In genomic region chr9:137435980-137436760, GRCh38 we compare ENCODE assay signal across 11 cellular contexts. TPM values are rescaled to one million over a fixed set of nuclear protein-coding genes. Genes with fewer than 3 reads are reported as not detected.
DNase-seq lines count a peak whose midpoint lies in the region; ATAC-seq, FAIRE-seq and TF ChIP-seq lines count a peak whose summit lies in the region.
"Had no signal": no experiment of that assay in that cellular context is flagged by ENCODE, and none has a peak within 500 bp of the region (broad histone marks: within the 10 kb centered on the region; RNA-seq: fewer than 3 reads in every experiment).

No MANE protein-coding gene starts in this region.

- H3K9me3 ChIP-seq in psoas muscle (no peaks in the 10 kb centered on the region), esophagus squamous epithelium (no peaks in the 10 kb centered on the region)

- intact Hi-C loops in Calu3 (cut with micrococcal nuclease; ENCODE audit: unreplicated experiment) = no loop called here
- intact Hi-C loops in psoas muscle (cut with DNase I) = no loop called here
- intact Hi-C loops in esophagus squamous epithelium (cut with DNase I) = loop anchor here (10.0 kb wide), 1 partner anchor 141 kb away; no protein-coding TSS in a partner anchor

- H3K4me3 Mint-ChIP-seq in Calu3 (ENCODE audit: low read depth, unreplicated experiment) = peak overlapping the region; percentile 34
- no peak overlapping the region for H3K4me3 Mint-ChIP-seq in type B pancreatic cell
- H3K4me3 Mint-ChIP-seq: activated naive CD8-positive, alpha-beta T cell; natural killer cell had no signal

- peak; percentile 85 for FAIRE-seq in RCC 7860 (lab: Jason Lieb, UNC)

- H3K27ac ChIP-seq in psoas muscle (no peak overlapping the region), esophagus squamous epithelium (no peak overlapping the region)

- H3K27me3 ChIP-seq in psoas muscle (ENCODE audit: insufficient read depth in 3 of 3, low read length in 2 of 3) = peaks cover 0 to 23% (median 0%) of the 10 kb centered on the region in 3 donors
- peaks cover 0 to 58% (median 0%) of the 10 kb centered on the region in 4 donors for H3K27me3 ChIP-seq in esophagus squamous epithelium

- H3K27me3 Mint-ChIP-seq in Calu3 (ENCODE audit: unreplicated experiment) (no peaks in the 10 kb centered on the region), type B pancreatic cell (no peaks in the 10 kb centered on the region)
- H3K27me3 Mint-ChIP-seq: activated naive CD8-positive, alpha-beta T cell had no signal

- ATAC-seq in psoas muscle = peak; percentile 88 to 92 (median 90)
- no peak for ATAC-seq in HG02970 (IDR thresholded peaks at IDR 0.05; ENCODE audit: low FRiP score, unreplicated experiment)

- H3K27ac Mint-ChIP-seq in Calu3 (ENCODE audit: unreplicated experiment) (no peak overlapping the region), type B pancreatic cell (no peak overlapping the region)
- H3K27ac Mint-ChIP-seq: activated naive CD8-positive, alpha-beta T cell; natural killer cell had no signal

- no peak for TF ChIP-seq POLR2A in esophagus squamous epithelium (IDR thresholded peaks at IDR 0.05)

- 55 to 68% (median 56%) methylated on average over 34 to 42 of the region's 42 CpGs for WGBS in psoas muscle, 3 donors
- WGBS in esophagus squamous epithelium, 2 donors = 46 to 67% methylated on average over 3 to 6 of the region's 42 CpGs

- no peak overlapping the region for H3K4me3 ChIP-seq in psoas muscle
- peak overlapping the region in 1 of 4 donors; percentile 14 for H3K4me3 ChIP-seq in esophagus squamous epithelium

- peaks cover 10% of the 10 kb centered on the region for H3K36me3 Mint-ChIP-seq in Calu3 (ENCODE audit: insufficient read depth, unreplicated experiment)
- no peaks in the 10 kb centered on the region for H3K36me3 Mint-ChIP-seq in type B pancreatic cell
- H3K36me3 Mint-ChIP-seq: activated naive CD8-positive, alpha-beta T cell; natural killer cell had no signal

- TF ChIP-seq CTCF in Calu3 (IDR thresholded peaks at IDR 0.05; ENCODE audit: unreplicated experiment) = no peak
- TF ChIP-seq CTCF in psoas muscle (IDR thresholded peaks at IDR 0.05) = no peak
- TF ChIP-seq CTCF in esophagus squamous epithelium (IDR thresholded peaks at IDR 0.05) = no peak
- TF ChIP-seq CTCF in type B pancreatic cell (conservative IDR thresholded peaks at IDR 0.05) = no peak

- no TSS peak for BruUV-seq in Calu3 (replicated peaks; lab: Mats Ljungman, UMichigan)

- DNase-seq in Calu3 (peak; percentile 89), RCC 7860 (ENCODE audit: low spot score) (peak; percentile 87), fibroblast of peridontal ligament (ENCODE audit: extremely low read depth) (peak; percentile 66), psoas muscle (peak; percentile 80 to 86), esophagus squamous epithelium (lab: John Stamatoyannopoulos, UW) (no peak), type B pancreatic cell (ENCODE audit: extremely low spot score, unreplicated experiment) (no peak)
- DNase-seq in stimulated activated CD4-positive, alpha-beta T cell treated with anti-CD3 and anti-CD28 coated beads, Interleukin-15, amount 100 ng/mL, for 24 hours = no peak
- DNase-seq: natural killer cell, NCI-H1417 treated with DMSO at 0.1 percent for 48 hours had no signal

- no peaks in the 10 kb centered on the region for H3K9me3 Mint-ChIP-seq in Calu3 (ENCODE audit: low read depth, unreplicated experiment)
- no peaks in the 10 kb centered on the region for H3K9me3 Mint-ChIP-seq in type B pancreatic cell
- H3K9me3 Mint-ChIP-seq: natural killer cell had no signal

- CTCF ChIA-PET in Calu3 (lab: Charles Lee) = no interaction called here

- H3K36me3 ChIP-seq in psoas muscle (ENCODE audit: insufficient read depth in 1 of 2, low read depth in 1 of 2) (no peaks in the 10 kb centered on the region), esophagus squamous epithelium (no peaks in the 10 kb centered on the region)

- peaks cover 5% of the 10 kb centered on the region for H3K4me1 ChIP-seq in psoas muscle
- peaks cover 6 to 27% (median 8%) of the 10 kb centered on the region in 3 donors for H3K4me1 ChIP-seq in esophagus squamous epithelium

- H3K4me1 Mint-ChIP-seq in Calu3 (ENCODE audit: low read depth, unreplicated experiment) (peaks cover 6% of the 10 kb centered on the region), type B pancreatic cell (ENCODE audit: unreplicated experiment) (no peaks in the 10 kb centered on the region)
- H3K4me1 Mint-ChIP-seq: natural killer cell had no signal

RNA-seq across cellular contexts. Expression of gene ENTPD8, which starts 5.0 kb away (rescaled TPM):
- total RNA-seq in Calu3 (2022) (0.97 and 1.6 TPM in 2 replicates), psoas muscle (not detected), esophagus squamous epithelium (not detected), type B pancreatic cell (ENCODE audit: low replicate concordance) (2.1 and 3.5 TPM in 2 replicates)
- under 1 TPM in 1 of 3 donors, not detected in 2; 0.01 TPM for polyA plus RNA-seq in psoas muscle
- total RNA-seq: natural killer cell had no signal

RNA-seq across cellular contexts. Expression of gene NOXA1, which starts 13.0 kb away (rescaled TPM):
- total RNA-seq in Calu3 (2022) (12.0 and 12.3 TPM in 2 replicates), psoas muscle (1 to 10 TPM in 3 of 4 donors, under 1 TPM in 1; 0.62 to 5.1 (median 2.5) TPM), esophagus squamous epithelium (1 to 10 TPM; 2.1 to 7.4 (median 4.8) TPM), type B pancreatic cell (ENCODE audit: low replicate concordance) (6.4 and 14.3 TPM in 2 replicates)
- polyA plus RNA-seq in psoas muscle = 1 to 10 TPM in 1 of 3 donors, under 1 TPM in 2; 0.43 to 1.0 (median 0.83) TPM

RNA-seq across cellular contexts. Expression of gene EXD3, which starts 13.2 kb away (rescaled TPM):
- total RNA-seq in Calu3 (2022) = 13.2 and 15.3 TPM in 2 replicates
- 10 to 100 TPM in 2 of 4 donors, 1 to 10 TPM in 2; 6.7 to 11.2 (median 9.7) TPM for total RNA-seq in psoas muscle
- 1 to 10 TPM; 5.7 to 9.9 (median 7.2) TPM for polyA plus RNA-seq in psoas muscle
- 10 to 100 TPM in 2 of 4 donors, 1 to 10 TPM in 2; 2.8 to 16.8 (median 9.1) TPM for total RNA-seq in esophagus squamous epithelium
- total RNA-seq in type B pancreatic cell (ENCODE audit: low replicate concordance) = 15.5 and 19.5 TPM in 2 replicates

RNA-seq across cellular contexts. Expression of gene NSMF, which starts 23.0 kb away (rescaled TPM):
- total RNA-seq in Calu3 (2022) (31.6 and 38.3 TPM in 2 replicates), psoas muscle (10 to 100 TPM in 1 of 4 donors, 1 to 10 TPM in 3; 4.8 to 11.2 (median 6.4) TPM), esophagus squamous epithelium (10 to 100 TPM; 16.2 to 38.1 (median 20.6) TPM), type B pancreatic cell (ENCODE audit: low replicate concordance) (51.2 and 67.8 TPM in 2 replicates)
- polyA plus RNA-seq in psoas muscle = 10 to 100 TPM in 1 of 3 donors, 1 to 10 TPM in 2; 4.9 to 11.0 (median 5.7) TPM

Comparison
In these comparisons a context has a peak if more than half of its experiments do, and no peak if none do; other contexts are left out.
1. DNase-seq: peak in Calu3 (single experiment), RCC 7860 (single experiment), fibroblast of peridontal ligament (single experiment) and psoas muscle (2 of 2); none in esophagus squamous epithelium (single experiment), stimulated activated CD4-positive, alpha-beta T cell treated with anti-CD3 and anti-CD28 coated beads, Interleukin-15, amount 100 ng/mL, for 24 hours (single experiment) and type B pancreatic cell (single experiment).